Comparison of ENCODE assay signal across 1 cellular context in the genomic region with DNA sequence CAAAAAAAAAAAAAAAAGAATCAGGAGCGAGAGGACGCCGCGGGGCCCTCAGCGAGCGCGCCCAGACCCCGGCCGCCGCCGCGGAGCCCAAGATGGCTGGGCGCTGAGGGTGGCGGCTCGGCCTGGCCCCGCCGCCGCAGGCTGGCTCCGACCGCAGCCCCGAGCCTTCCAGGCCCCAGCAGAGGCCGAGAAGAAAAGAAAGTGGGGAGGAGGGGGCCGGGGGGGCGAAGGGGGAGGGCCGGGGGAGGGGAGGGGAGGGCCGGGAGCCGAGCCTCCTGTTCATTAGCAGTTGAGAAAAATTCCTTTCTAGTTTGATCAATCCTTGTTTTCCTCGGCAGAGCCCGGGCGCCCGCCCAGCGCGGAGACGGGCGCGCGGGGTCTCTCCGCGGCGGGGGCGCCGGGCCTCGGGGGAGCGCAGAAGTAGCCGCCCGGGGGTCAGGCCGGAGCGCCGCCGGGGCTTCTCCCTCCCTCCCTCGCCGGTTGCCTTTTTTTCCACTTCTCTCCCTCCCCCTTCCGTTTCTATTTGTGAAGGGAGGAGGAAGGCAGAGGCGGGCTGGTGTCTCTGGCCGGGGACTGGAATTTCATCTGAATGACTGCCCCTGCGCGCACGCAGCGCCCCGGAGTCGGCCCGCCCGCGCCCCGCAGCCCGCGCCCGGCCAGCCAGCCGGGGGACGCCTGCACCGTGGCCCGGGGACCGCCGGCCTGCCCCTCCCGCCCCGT.
A peak's percentile ranks its signal among the peaks of the same experiment; 100 is the strongest.
TF ChIP-seq lines count a peak whose summit lies in the region.

No MANE protein-coding gene starts in this region.

TF ChIP-seq in GM12878, 131 proteins besides CTCF, POLR2A, EP300 and RAD21 (continued from another document and continues in another):
- TF ChIP-seq, protein P1, sequence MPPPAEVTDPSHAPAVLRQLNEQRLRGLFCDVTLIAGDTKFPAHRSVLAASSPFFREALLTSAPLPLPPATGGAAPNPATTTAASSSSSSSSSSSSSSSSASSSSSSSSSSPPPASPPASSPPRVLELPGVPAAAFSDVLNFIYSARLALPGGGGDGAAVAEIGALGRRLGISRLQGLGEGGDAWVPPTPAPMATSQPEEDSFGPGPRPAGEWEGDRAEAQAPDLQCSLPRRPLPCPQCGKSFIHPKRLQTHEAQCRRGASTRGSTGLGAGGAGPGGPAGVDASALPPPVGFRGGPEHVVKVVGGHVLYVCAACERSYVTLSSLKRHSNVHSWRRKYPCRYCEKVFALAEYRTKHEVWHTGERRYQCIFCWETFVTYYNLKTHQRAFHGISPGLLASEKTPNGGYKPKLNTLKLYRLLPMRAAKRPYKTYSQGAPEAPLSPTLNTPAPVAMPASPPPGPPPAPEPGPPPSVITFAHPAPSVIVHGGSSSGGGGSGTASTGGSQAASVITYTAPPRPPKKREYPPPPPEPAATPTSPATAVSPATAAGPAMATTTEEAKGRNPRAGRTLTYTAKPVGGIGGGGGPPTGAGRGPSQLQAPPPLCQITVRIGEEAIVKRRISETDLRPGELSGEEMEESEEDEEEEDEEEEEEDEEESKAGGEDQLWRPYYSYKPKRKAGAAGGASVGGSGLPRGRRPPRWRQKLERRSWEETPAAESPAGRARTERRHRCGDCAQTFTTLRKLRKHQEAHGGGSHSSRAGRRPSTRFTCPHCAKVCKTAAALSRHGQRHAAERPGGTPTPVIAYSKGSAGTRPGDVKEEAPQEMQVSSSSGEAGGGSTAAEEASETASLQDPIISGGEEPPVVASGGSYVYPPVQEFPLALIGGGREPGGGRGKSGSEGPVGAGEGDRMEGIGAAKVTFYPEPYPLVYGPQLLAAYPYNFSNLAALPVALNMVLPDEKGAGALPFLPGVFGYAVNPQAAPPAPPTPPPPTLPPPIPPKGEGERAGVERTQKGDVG (CRISPR knock-in tag; IDR thresholded peaks at IDR 0.05), result no peak
- no peak for TF ChIP-seq IKZF1 (conservative IDR thresholded peaks at IDR 0.05)
- peak; percentile 16; the same call in 1 of the 2 replicates for TF ChIP-seq ATF7 (IDR thresholded peaks at IDR 0.05; ENCODE audit: low read depth)
- peak; percentile 75 for TF ChIP-seq FOXK2 (IDR thresholded peaks at IDR 0.05)
- TF ChIP-seq ZNF207 (IDR thresholded peaks at IDR 0.05; ENCODE audit: borderline replicate concordance), result no peak
- no peak for TF ChIP-seq PAX5 (IDR thresholded peaks at IDR 0.05; ENCODE audit: borderline replicate concordance, low read depth, low read length)
- TF ChIP-seq, protein P2, sequence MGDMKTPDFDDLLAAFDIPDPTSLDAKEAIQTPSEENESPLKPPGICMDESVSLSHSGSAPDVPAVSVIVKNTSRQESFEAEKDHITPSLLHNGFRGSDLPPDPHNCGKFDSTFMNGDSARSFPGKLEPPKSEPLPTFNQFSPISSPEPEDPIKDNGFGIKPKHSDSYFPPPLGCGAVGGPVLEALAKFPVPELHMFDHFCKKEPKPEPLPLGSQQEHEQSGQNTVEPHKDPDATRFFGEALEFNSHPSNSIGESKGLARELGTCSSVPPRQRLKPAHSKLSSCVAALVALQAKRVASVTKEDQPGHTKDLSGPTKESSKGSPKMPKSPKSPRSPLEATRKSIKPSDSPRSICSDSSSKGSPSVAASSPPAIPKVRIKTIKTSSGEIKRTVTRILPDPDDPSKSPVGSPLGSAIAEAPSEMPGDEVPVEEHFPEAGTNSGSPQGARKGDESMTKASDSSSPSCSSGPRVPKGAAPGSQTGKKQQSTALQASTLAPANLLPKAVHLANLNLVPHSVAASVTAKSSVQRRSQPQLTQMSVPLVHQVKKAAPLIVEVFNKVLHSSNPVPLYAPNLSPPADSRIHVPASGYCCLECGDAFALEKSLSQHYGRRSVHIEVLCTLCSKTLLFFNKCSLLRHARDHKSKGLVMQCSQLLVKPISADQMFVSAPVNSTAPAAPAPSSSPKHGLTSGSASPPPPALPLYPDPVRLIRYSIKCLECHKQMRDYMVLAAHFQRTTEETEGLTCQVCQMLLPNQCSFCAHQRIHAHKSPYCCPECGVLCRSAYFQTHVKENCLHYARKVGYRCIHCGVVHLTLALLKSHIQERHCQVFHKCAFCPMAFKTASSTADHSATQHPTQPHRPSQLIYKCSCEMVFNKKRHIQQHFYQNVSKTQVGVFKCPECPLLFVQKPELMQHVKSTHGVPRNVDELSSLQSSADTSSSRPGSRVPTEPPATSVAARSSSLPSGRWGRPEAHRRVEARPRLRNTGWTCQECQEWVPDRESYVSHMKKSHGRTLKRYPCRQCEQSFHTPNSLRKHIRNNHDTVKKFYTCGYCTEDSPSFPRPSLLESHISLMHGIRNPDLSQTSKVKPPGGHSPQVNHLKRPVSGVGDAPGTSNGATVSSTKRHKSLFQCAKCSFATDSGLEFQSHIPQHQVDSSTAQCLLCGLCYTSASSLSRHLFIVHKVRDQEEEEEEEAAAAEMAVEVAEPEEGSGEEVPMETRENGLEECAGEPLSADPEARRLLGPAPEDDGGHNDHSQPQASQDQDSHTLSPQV (IDR thresholded peaks at IDR 0.05), result no peak
- TF ChIP-seq BRCA1 (IDR thresholded peaks at IDR 0.05; ENCODE audit: low read depth, low read length), result no peak
- no peak for TF ChIP-seq NFXL1 (IDR thresholded peaks at IDR 0.05; ENCODE audit: borderline replicate concordance)
- no peak for TF ChIP-seq MEF2B (IDR thresholded peaks at IDR 0.05; ENCODE audit: partially characterized antibody, poor library complexity, severe bottlenecking)
- no peak for TF ChIP-seq POU2F2 (IDR thresholded peaks at IDR 0.05; ENCODE audit: borderline replicate concordance, low read depth, low read length)
- TF ChIP-seq ZZZ3 (IDR thresholded peaks at IDR 0.05; ENCODE audit: control insufficient read depth, insufficient read length, low read depth), result no peak
- TF ChIP-seq, protein P3, sequence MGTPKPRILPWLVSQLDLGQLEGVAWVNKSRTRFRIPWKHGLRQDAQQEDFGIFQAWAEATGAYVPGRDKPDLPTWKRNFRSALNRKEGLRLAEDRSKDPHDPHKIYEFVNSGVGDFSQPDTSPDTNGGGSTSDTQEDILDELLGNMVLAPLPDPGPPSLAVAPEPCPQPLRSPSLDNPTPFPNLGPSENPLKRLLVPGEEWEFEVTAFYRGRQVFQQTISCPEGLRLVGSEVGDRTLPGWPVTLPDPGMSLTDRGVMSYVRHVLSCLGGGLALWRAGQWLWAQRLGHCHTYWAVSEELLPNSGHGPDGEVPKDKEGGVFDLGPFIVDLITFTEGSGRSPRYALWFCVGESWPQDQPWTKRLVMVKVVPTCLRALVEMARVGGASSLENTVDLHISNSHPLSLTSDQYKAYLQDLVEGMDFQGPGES (IDR thresholded peaks at IDR 0.05), result no peak
- no peak for TF ChIP-seq CBX5 (IDR thresholded peaks at IDR 0.05; ENCODE audit: low read depth)
- TF ChIP-seq CEBPB (IDR thresholded peaks at IDR 0.05; ENCODE audit: borderline replicate concordance in 1 of 2, low read depth in 2 of 2, low read length in 2 of 2), result no peak
- TF ChIP-seq BHLHE40 (IDR thresholded peaks at IDR 0.05; ENCODE audit: borderline replicate concordance in 1 of 2, low read depth in 2 of 2, low read length in 1 of 2), result no peak
- TF ChIP-seq, protein P4, sequence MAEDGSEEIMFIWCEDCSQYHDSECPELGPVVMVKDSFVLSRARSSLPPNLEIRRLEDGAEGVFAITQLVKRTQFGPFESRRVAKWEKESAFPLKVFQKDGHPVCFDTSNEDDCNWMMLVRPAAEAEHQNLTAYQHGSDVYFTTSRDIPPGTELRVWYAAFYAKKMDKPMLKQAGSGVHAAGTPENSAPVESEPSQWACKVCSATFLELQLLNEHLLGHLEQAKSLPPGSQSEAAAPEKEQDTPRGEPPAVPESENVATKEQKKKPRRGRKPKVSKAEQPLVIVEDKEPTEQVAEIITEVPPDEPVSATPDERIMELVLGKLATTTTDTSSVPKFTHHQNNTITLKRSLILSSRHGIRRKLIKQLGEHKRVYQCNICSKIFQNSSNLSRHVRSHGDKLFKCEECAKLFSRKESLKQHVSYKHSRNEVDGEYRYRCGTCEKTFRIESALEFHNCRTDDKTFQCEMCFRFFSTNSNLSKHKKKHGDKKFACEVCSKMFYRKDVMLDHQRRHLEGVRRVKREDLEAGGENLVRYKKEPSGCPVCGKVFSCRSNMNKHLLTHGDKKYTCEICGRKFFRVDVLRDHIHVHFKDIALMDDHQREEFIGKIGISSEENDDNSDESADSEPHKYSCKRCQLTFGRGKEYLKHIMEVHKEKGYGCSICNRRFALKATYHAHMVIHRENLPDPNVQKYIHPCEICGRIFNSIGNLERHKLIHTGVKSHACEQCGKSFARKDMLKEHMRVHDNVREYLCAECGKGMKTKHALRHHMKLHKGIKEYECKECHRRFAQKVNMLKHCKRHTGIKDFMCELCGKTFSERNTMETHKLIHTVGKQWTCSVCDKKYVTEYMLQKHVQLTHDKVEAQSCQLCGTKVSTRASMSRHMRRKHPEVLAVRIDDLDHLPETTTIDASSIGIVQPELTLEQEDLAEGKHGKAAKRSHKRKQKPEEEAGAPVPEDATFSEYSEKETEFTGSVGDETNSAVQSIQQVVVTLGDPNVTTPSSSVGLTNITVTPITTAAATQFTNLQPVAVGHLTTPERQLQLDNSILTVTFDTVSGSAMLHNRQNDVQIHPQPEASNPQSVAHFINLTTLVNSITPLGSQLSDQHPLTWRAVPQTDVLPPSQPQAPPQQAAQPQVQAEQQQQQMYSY (CRISPR knock-in tag; IDR thresholded peaks at IDR 0.05), result no peak
- no peak for TF ChIP-seq CHD2 (IDR thresholded peaks at IDR 0.05; ENCODE audit: borderline replicate concordance, low read depth, low read length)
- no peak for TF ChIP-seq PML (IDR thresholded peaks at IDR 0.05; ENCODE audit: low read length)
- TF ChIP-seq, protein P5, sequence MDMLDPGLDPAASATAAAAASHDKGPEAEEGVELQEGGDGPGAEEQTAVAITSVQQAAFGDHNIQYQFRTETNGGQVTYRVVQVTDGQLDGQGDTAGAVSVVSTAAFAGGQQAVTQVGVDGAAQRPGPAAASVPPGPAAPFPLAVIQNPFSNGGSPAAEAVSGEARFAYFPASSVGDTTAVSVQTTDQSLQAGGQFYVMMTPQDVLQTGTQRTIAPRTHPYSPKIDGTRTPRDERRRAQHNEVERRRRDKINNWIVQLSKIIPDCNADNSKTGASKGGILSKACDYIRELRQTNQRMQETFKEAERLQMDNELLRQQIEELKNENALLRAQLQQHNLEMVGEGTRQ (IDR thresholded peaks at IDR 0.05; ENCODE audit: borderline replicate concordance, low read depth, low read length), result no peak
- TF ChIP-seq, protein P6, sequence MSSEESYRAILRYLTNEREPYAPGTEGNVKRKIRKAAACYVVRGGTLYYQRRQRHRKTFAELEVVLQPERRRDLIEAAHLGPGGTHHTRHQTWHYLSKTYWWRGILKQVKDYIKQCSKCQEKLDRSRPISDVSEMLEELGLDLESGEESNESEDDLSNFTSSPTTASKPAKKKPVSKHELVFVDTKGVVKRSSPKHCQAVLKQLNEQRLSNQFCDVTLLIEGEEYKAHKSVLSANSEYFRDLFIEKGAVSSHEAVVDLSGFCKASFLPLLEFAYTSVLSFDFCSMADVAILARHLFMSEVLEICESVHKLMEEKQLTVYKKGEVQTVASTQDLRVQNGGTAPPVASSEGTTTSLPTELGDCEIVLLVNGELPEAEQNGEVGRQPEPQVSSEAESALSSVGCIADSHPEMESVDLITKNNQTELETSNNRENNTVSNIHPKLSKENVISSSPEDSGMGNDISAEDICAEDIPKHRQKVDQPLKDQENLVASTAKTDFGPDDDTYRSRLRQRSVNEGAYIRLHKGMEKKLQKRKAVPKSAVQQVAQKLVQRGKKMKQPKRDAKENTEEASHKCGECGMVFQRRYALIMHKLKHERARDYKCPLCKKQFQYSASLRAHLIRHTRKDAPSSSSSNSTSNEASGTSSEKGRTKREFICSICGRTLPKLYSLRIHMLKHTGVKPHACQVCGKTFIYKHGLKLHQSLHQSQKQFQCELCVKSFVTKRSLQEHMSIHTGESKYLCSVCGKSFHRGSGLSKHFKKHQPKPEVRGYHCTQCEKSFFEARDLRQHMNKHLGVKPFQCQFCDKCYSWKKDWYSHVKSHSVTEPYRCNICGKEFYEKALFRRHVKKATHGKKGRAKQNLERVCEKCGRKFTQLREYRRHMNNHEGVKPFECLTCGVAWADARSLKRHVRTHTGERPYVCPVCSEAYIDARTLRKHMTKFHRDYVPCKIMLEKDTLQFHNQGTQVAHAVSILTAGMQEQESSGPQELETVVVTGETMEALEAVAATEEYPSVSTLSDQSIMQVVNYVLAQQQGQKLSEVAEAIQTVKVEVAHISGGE (CRISPR knock-in tag; IDR thresholded peaks at IDR 0.05), result no peak
- TF ChIP-seq, protein P7, sequence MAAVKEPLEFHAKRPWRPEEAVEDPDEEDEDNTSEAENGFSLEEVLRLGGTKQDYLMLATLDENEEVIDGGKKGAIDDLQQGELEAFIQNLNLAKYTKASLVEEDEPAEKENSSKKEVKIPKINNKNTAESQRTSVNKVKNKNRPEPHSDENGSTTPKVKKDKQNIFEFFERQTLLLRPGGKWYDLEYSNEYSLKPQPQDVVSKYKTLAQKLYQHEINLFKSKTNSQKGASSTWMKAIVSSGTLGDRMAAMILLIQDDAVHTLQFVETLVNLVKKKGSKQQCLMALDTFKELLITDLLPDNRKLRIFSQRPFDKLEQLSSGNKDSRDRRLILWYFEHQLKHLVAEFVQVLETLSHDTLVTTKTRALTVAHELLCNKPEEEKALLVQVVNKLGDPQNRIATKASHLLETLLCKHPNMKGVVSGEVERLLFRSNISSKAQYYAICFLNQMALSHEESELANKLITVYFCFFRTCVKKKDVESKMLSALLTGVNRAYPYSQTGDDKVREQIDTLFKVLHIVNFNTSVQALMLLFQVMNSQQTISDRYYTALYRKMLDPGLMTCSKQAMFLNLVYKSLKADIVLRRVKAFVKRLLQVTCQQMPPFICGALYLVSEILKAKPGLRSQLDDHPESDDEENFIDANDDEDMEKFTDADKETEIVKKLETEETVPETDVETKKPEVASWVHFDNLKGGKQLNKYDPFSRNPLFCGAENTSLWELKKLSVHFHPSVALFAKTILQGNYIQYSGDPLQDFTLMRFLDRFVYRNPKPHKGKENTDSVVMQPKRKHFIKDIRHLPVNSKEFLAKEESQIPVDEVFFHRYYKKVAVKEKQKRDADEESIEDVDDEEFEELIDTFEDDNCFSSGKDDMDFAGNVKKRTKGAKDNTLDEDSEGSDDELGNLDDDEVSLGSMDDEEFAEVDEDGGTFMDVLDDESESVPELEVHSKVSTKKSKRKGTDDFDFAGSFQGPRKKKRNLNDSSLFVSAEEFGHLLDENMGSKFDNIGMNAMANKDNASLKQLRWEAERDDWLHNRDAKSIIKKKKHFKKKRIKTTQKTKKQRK (IDR thresholded peaks at IDR 0.05; ENCODE audit: low read depth, low read length), result no peak
- no peak for TF ChIP-seq HDAC2 (IDR thresholded peaks at IDR 0.05)
- TF ChIP-seq, protein P8, sequence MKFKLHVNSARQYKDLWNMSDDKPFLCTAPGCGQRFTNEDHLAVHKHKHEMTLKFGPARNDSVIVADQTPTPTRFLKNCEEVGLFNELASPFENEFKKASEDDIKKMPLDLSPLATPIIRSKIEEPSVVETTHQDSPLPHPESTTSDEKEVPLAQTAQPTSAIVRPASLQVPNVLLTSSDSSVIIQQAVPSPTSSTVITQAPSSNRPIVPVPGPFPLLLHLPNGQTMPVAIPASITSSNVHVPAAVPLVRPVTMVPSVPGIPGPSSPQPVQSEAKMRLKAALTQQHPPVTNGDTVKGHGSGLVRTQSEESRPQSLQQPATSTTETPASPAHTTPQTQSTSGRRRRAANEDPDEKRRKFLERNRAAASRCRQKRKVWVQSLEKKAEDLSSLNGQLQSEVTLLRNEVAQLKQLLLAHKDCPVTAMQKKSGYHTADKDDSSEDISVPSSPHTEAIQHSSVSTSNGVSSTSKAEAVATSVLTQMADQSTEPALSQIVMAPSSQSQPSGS (IDR thresholded peaks at IDR 0.05; ENCODE audit: low read length), result no peak
- TF ChIP-seq POLR2AphosphoS2 (IDR thresholded peaks at IDR 0.05; ENCODE audit: low read depth, low read length), result peak; percentile 15; the same call in 1 of the 2 replicates
- TF ChIP-seq LARP7 (IDR thresholded peaks at IDR 0.05), result no peak
- no peak for TF ChIP-seq GABPA (IDR thresholded peaks at IDR 0.05; ENCODE audit: low read depth)
